8 cellular contexts compared by ENCODE assay signal in genomic region chr18:9333441-9334350, GRCh38. TPM values are rescaled to one million over a fixed set of nuclear protein-coding genes. Genes with fewer than 3 reads are reported as not detected.
DNase-seq lines count a peak whose midpoint lies in the region; ATAC-seq, FAIRE-seq and TF ChIP-seq lines count a peak whose summit lies in the region.

No MANE protein-coding gene starts in this region.

- peaks cover 1% of the 10 kb centered on the region for H3K36me3 ChIP-seq in bronchial epithelial cell (ENCODE audit: control insufficient read depth, insufficient read depth, low read length)
- H3K36me3 ChIP-seq in left lung = no peaks in the 10 kb centered on the region

- ATAC-seq in left lung = peak; percentile 63

- intact Hi-C loops in left lung (cut with DNase I) = no loop called here

- H3K27ac ChIP-seq in left lung = peak overlapping the region; percentile 67 to 87
- peak overlapping the region; percentile 71 for H3K27ac ChIP-seq in substantia nigra (ENCODE audit: low read depth, low read length, poor library complexity, severe bottlenecking)

- peak; percentile 84 for DNase-seq in NCI-H748 (lab: John Stamatoyannopoulos, UW; ENCODE audit: unreplicated experiment)
- DNase-seq in NCI-H748 treated with DMSO at 0.1 percent for 48 hours (lab: John Stamatoyannopoulos, UW) = no peak
- no peak for DNase-seq in HFF-Myc (ENCODE audit: extremely low read depth, low read depth)
- peak; percentile 96 for DNase-seq in NCI-H2227 treated with DMSO at 0.1 percent for 48 hours (lab: John Stamatoyannopoulos, UW)
- DNase-seq in bronchial epithelial cell (ENCODE audit: low read depth) = peak; percentile 57
- DNase-seq in left lung = peak in 1 of 2 donors; percentile 81
- peak in 10 of 49 donors; percentile 11 to 50 (median 30) for DNase-seq in substantia nigra (lab: John Stamatoyannopoulos, UW)
- no peak for DNase-seq in A172 (ENCODE audit: low spot score)

- TF ChIP-seq CTCF in HFF-Myc (IDR thresholded peaks at IDR 0.05; ENCODE audit: low read depth, low read length, missing control alignments) = no peak
- TF ChIP-seq CTCF in bronchial epithelial cell (IDR thresholded peaks at IDR 0.05; ENCODE audit: insufficient read depth, low read length, severe bottlenecking) = no peak
- TF ChIP-seq CTCF in left lung (IDR thresholded peaks at IDR 0.05) = no peak

- H3K9me3 ChIP-seq in left lung = peaks cover 0 to 2% of the 10 kb centered on the region in 2 donors

- H3K4me1 ChIP-seq in left lung = peaks cover 4 to 18% of the 10 kb centered on the region in 2 donors

- FAIRE-seq in bronchial epithelial cell (lab: Jason Lieb, UNC) = no peak

- H3K27me3 ChIP-seq in bronchial epithelial cell (ENCODE audit: control insufficient read depth, insufficient read depth, low read length) (no peaks in the 10 kb centered on the region), left lung (no peaks in the 10 kb centered on the region)

- H3K4me3 ChIP-seq in HFF-Myc (replicated peaks; ENCODE audit: low read depth, low read length) = peak overlapping the region; percentile 54
- H3K4me3 ChIP-seq in bronchial epithelial cell (ENCODE audit: low read depth, low read length) = peak overlapping the region; percentile 62
- H3K4me3 ChIP-seq in left lung = peak overlapping the region; percentile 51 to 92

RNA-seq across cellular contexts. Expression of gene TWSG1, which starts 0.9 kb away (rescaled TPM):
- total RNA-seq in bronchial epithelial cell = 25.8 and 31.5 TPM in 2 replicates
- total RNA-seq in left lung = 10 to 100 TPM; 32.2 to 43.0 TPM
- total RNA-seq in A172 (2014; rRNA removed; shearing (Covaris generic)) = 92.5 and 97.5 TPM in 2 replicates

Comparison
In these comparisons a context has a peak if more than half of its experiments do, and no peak if none do; other contexts are left out.
1. DNase-seq: peak in NCI-H748 (single experiment), NCI-H2227 treated with DMSO at 0.1 percent for 48 hours (single experiment) and bronchial epithelial cell (single experiment); none in NCI-H748 treated with DMSO at 0.1 percent for 48 hours (single experiment), HFF-Myc (single experiment) and A172 (single experiment).
2. Peak in every context shown above with its lines, with median percentiles within 50 percentile points of each other: H3K4me3 ChIP-seq.